ENCODE assay signal across 13 cellular contexts in genomic region chr3:11757441-11757875, GRCh38.
DNase-seq lines count a peak whose midpoint lies in the region; ATAC-seq and TF ChIP-seq lines count a peak whose summit lies in the region.
"Had no signal": no experiment of that assay in that cellular context is flagged by ENCODE, and none has a peak within 500 bp of the region (broad histone marks: within the 10 kb centered on the region; RNA-seq: fewer than 3 reads in every experiment).

No MANE protein-coding gene starts in this region.

- no TSS peak for BruUV-seq in MCF 10A (replicated peaks; lab: Mats Ljungman, UMichigan)
- no TSS peak for BruUV-seq in PC-3 (replicated peaks; lab: Mats Ljungman, UMichigan)

- H3K79me2 ChIP-seq in PC-3 (ENCODE audit: low read length): no peaks in the 10 kb centered on the region

- no peak overlapping the region for H3K9ac ChIP-seq in PC-3 (ENCODE audit: low read length)

- ATAC-seq in PC-3: no peak
- ATAC-seq in stimulated activated effector memory CD8-positive, alpha-beta T cell treated with anti-CD3 and anti-CD28 coated beads, Interleukin-12 subunit alpha, Interleukin-12 subunit beta, amount 100 ng/mL, for 72 hours: peak; percentile 31
- ATAC-seq: stimulated activated naive B cell treated with anti-CD40 and anti-IgM and Interleukin-4, amounts not matched to agents 10 μg/mL and 1 μg/mL and 100 μg/mL, for 72 hours had no signal

- POLR2A ChIA-PET in MCF 10A (lab: Yijun Ruan, JAX) (interaction anchor here (1.2 kb wide), 1 partner anchor 13 kb away, joined by 4 read pairs; no protein-coding TSS in a partner anchor), PC-3 (lab: Charles Lee; ENCODE audit: unreplicated experiment) (no interaction called here)

- H3K27ac Mint-ChIP-seq in MCF 10A (ENCODE audit: low read depth, unreplicated experiment) (no peak overlapping the region), mesothelial cell of epicardium (no peak overlapping the region)
- no peak overlapping the region for H3K27ac Mint-ChIP-seq in stimulated activated effector memory CD8-positive, alpha-beta T cell treated with anti-CD3 and anti-CD28 coated beads, Interleukin-12 subunit alpha, Interleukin-12 subunit beta, amount 100 ng/mL, for 72 hours
- H3K27ac Mint-ChIP-seq: stimulated activated naive B cell treated with anti-CD40 and anti-IgM and Interleukin-4, amounts not matched to agents 10 μg/mL and 1 μg/mL and 100 μg/mL, for 72 hours; T-helper 1 cell treated with Interleukin-12 subunit alpha and Interleukin-12 subunit beta and Interleukin-4 antibody, amounts not matched to agents 30 μg/mL and 1 μg/mL, for 36 hours had no signal

- H3F3A ChIP-seq in PC-3 (ENCODE audit: low read length, unreplicated experiment): no peaks in the 10 kb centered on the region

- no peak overlapping the region for H3K4me3 ChIP-seq in breast epithelium
- no peak overlapping the region for H3K4me3 ChIP-seq in PC-3 (ENCODE audit: low read length)
- no peak overlapping the region for H3K4me3 ChIP-seq in fibroblast of mammary gland (ENCODE audit: control insufficient read depth, low read depth, low read length)
- H3K4me3 ChIP-seq: colonic mucosa had no signal

- no peaks in the 10 kb centered on the region for H3K9me2 ChIP-seq in PC-3 (replicated peaks; ENCODE audit: low read length)

- H3K27me3 Mint-ChIP-seq in MCF 10A (ENCODE audit: insufficient read depth, unreplicated experiment) (no peaks in the 10 kb centered on the region), mesothelial cell of epicardium (ENCODE audit: low read depth) (no peaks in the 10 kb centered on the region)

- no peak overlapping the region for H3K27ac ChIP-seq in breast epithelium
- H3K27ac ChIP-seq in PC-3 (ENCODE audit: low read length): no peak overlapping the region
- H3K27ac ChIP-seq: colonic mucosa had no signal

- H3K36me3 Mint-ChIP-seq in MCF 10A (ENCODE audit: insufficient read depth, unreplicated experiment): no peaks in the 10 kb centered on the region
- H3K36me3 Mint-ChIP-seq in stimulated activated effector memory CD8-positive, alpha-beta T cell treated with anti-CD3 and anti-CD28 coated beads, Interleukin-12 subunit alpha, Interleukin-12 subunit beta, amount 100 ng/mL, for 72 hours: no peaks in the 10 kb centered on the region
- H3K36me3 Mint-ChIP-seq in mesothelial cell of epicardium: no peaks in the 10 kb centered on the region

- no peaks in the 10 kb centered on the region for H4K20me1 ChIP-seq in PC-3 (ENCODE audit: low read length)

- H3K27me3 ChIP-seq in breast epithelium (no peaks in the 10 kb centered on the region), PC-3 (ENCODE audit: low read length) (no peaks in the 10 kb centered on the region)
- H3K27me3 ChIP-seq: colonic mucosa had no signal

- DNase-seq in MCF 10A (ENCODE audit: unreplicated experiment) (peak; percentile 14), breast epithelium (ENCODE audit: low spot score in 2 of 2) (no peak), PC-3 (peak; percentile 41), fibroblast of mammary gland (ENCODE audit: low read depth) (peak; percentile 30), cerebellum (ENCODE audit: low spot score) (no peak), mesothelial cell of epicardium (ENCODE audit: low spot score in 2 of 2, unreplicated experiment in 2 of 2) (no peak)
- DNase-seq in stimulated activated effector memory CD8-positive, alpha-beta T cell treated with anti-CD3 and anti-CD28 coated beads, Interleukin-12 subunit alpha, Interleukin-12 subunit beta, amount 100 ng/mL, for 72 hours (ENCODE audit: low spot score in 2 of 2): no peak
- no peak for DNase-seq in activated CD4-positive, CD25-positive, alpha-beta regulatory T cell (lab: John Stamatoyannopoulos, UW)
- DNase-seq: activated naive CD4-positive, alpha-beta T cell treated with anti-CD3 and anti-CD28 coated beads, Interleukin-2, amount 50 U/mL, for 16 hours; colonic mucosa; nucleus accumbens; stimulated activated naive B cell treated with anti-CD40 and anti-IgM and Interleukin-4, amounts not matched to agents 10 μg/mL and 1 μg/mL and 100 μg/mL, for 72 hours had no signal

- H2AFZ ChIP-seq in PC-3 (ENCODE audit: low read length): no peak overlapping the region

- intact Hi-C loops in MCF 10A (cut with micrococcal nuclease) (no loop called here), breast epithelium (cut with DNase I; ENCODE audit: low total_unique reads) (loop anchor here (5.0 kb wide), 1 partner anchor 405 kb away; no protein-coding TSS in a partner anchor), PC-3 (cut with micrococcal nuclease) (no loop called here)

- TF ChIP-seq CTCF in MCF 10A (IDR thresholded peaks at IDR 0.05; ENCODE audit: unreplicated experiment) (no peak), breast epithelium (IDR thresholded peaks at IDR 0.05) (no peak), PC-3 (conservative IDR thresholded peaks at IDR 0.05; ENCODE audit: low read depth, low read length) (no peak), fibroblast of mammary gland (conservative IDR thresholded peaks at IDR 0.05; ENCODE audit: control insufficient read depth, insufficient read depth, low read depth, low read length) (no peak), mesothelial cell of epicardium (IDR thresholded peaks at IDR 0.05; ENCODE audit: unreplicated experiment) (no peak)

- H3K4me3 Mint-ChIP-seq in MCF 10A (ENCODE audit: unreplicated experiment) (no peak overlapping the region), mesothelial cell of epicardium (no peak overlapping the region)
- no peak overlapping the region for H3K4me3 Mint-ChIP-seq in stimulated activated effector memory CD8-positive, alpha-beta T cell treated with anti-CD3 and anti-CD28 coated beads, Interleukin-12 subunit alpha, Interleukin-12 subunit beta, amount 100 ng/mL, for 72 hours
- H3K4me3 Mint-ChIP-seq: stimulated activated naive B cell treated with anti-CD40 and anti-IgM and Interleukin-4, amounts not matched to agents 10 μg/mL and 1 μg/mL and 100 μg/mL, for 72 hours; T-helper 1 cell treated with Interleukin-12 subunit alpha and Interleukin-12 subunit beta and Interleukin-4 antibody, amounts not matched to agents 30 μg/mL and 1 μg/mL, for 36 hours had no signal

- CTCF ChIA-PET in MCF 10A (lab: Yijun Ruan, JAX) (no interaction called here), PC-3 (lab: Charles Lee) (no interaction called here)

- no peaks in the 10 kb centered on the region for H3K4me1 ChIP-seq in breast epithelium
- no peaks in the 10 kb centered on the region for H3K4me1 ChIP-seq in PC-3 (ENCODE audit: insufficient read depth, low read length)
- H3K4me1 ChIP-seq: colonic mucosa had no signal

- H3K9me3 Mint-ChIP-seq in MCF 10A (ENCODE audit: unreplicated experiment) (no peaks in the 10 kb centered on the region), mesothelial cell of epicardium (no peaks in the 10 kb centered on the region)
- no peaks in the 10 kb centered on the region for H3K9me3 Mint-ChIP-seq in stimulated activated effector memory CD8-positive, alpha-beta T cell treated with anti-CD3 and anti-CD28 coated beads, Interleukin-12 subunit alpha, Interleukin-12 subunit beta, amount 100 ng/mL, for 72 hours
- H3K9me3 Mint-ChIP-seq: stimulated activated naive B cell treated with anti-CD40 and anti-IgM and Interleukin-4, amounts not matched to agents 10 μg/mL and 1 μg/mL and 100 μg/mL, for 72 hours; T-helper 1 cell treated with Interleukin-12 subunit alpha and Interleukin-12 subunit beta and Interleukin-4 antibody, amounts not matched to agents 30 μg/mL and 1 μg/mL, for 36 hours had no signal

- TF ChIP-seq POLR2A in breast epithelium (IDR thresholded peaks at IDR 0.05): no peak

- no peak overlapping the region for H3K4me2 ChIP-seq in PC-3 (ENCODE audit: low read length)

- no peaks in the 10 kb centered on the region for H3K36me3 ChIP-seq in breast epithelium
- no peaks in the 10 kb centered on the region for H3K36me3 ChIP-seq in PC-3 (ENCODE audit: low read depth, low read length)
- H3K36me3 ChIP-seq: colonic mucosa had no signal

- no peaks in the 10 kb centered on the region for H3K9me3 ChIP-seq in breast epithelium
- no peaks in the 10 kb centered on the region for H3K9me3 ChIP-seq in PC-3 (ENCODE audit: low read length)
- H3K9me3 ChIP-seq: colonic mucosa had no signal

- H3K4me1 Mint-ChIP-seq in MCF 10A (ENCODE audit: insufficient read depth, unreplicated experiment): no peaks in the 10 kb centered on the region
- H3K4me1 Mint-ChIP-seq in stimulated activated effector memory CD8-positive, alpha-beta T cell treated with anti-CD3 and anti-CD28 coated beads, Interleukin-12 subunit alpha, Interleukin-12 subunit beta, amount 100 ng/mL, for 72 hours: no peaks in the 10 kb centered on the region
- H3K4me1 Mint-ChIP-seq in mesothelial cell of epicardium: peaks cover 13% of the 10 kb centered on the region
- H3K4me1 Mint-ChIP-seq: stimulated activated naive B cell treated with anti-CD40 and anti-IgM and Interleukin-4, amounts not matched to agents 10 μg/mL and 1 μg/mL and 100 μg/mL, for 72 hours had no signal

Comparison
In these comparisons a context has a peak if more than half of its experiments do, and no peak if none do; other contexts are left out.
1. DNase-seq: peak in MCF 10A (single experiment), PC-3 (single experiment) and fibroblast of mammary gland (single experiment); none in breast epithelium (0 of 2), stimulated activated effector memory CD8-positive, alpha-beta T cell treated with anti-CD3 and anti-CD28 coated beads, Interleukin-12 subunit alpha, Interleukin-12 subunit beta, amount 100 ng/mL, for 72 hours (0 of 2), cerebellum (single experiment), activated CD4-positive, CD25-positive, alpha-beta regulatory T cell (0 of 4) and mesothelial cell of epicardium (0 of 2).